In the genomic region with DNA sequence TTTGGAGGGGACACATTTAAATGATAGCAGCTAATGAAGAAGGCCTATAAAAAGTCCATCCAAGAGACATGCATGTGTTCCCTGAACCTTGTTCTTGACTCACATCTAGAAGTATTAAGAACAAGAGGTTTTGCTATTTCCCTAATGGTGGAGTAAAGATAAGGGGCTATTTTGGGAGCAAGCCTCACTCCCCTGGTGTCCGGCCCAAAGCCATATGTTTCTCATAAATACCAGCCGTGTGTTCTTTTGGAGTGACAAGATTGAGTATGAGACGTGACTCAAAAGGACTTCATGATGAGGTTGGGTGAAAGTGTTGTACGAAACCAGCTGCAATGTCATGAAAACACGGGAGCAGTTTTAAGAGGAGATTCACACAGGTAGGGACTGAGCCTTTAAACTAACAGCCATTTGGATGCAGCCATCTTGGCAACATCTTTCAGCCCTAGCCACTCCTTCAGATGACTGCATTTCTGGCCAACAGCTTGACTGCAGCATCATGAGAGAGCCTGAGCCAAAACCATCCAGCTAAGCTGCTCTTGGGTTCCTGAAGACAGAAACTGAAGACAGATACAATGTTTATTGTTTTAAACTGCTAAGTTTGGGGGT, we compare ENCODE assay signal across 31 cellular contexts.
DNase-seq lines count a peak whose midpoint lies in the region; FAIRE-seq and TF ChIP-seq lines count a peak whose summit lies in the region.
"Had no signal": no experiment of that assay in that cellular context is flagged by ENCODE, and none has a peak within 500 bp of the region (broad histone marks: within the 10 kb centered on the region; RNA-seq: fewer than 3 reads in every experiment).

No MANE protein-coding gene starts in this region.

- no peaks in the 10 kb centered on the region for H3K4me1 ChIP-seq in small intestine (ENCODE audit: control insufficient read depth in 2 of 2, insufficient read depth in 1 of 2, low read depth in 1 of 2, low read length in 1 of 2)
- H3K4me1 ChIP-seq: BLaER1 treated with 17β-estradiol and CSF1 and Interleukin-3, amounts not matched to agents 10 nM and 100 nM; right lobe of liver; stomach; uterus had no signal

- no peaks in the 10 kb centered on the region for H3K9me3 ChIP-seq in small intestine (ENCODE audit: control insufficient read depth, low read depth)
- H3K9me3 ChIP-seq: right lobe of liver, uterus had no signal

- H3K36me3 Mint-ChIP-seq in nephron (ENCODE audit: low read depth) (no peaks in the 10 kb centered on the region), HFFc6 (ENCODE audit: low read depth) (peaks cover 4% of the 10 kb centered on the region; the same call in 1 of the 2 replicates)
- H3K36me3 Mint-ChIP-seq: activated naive CD8-positive, alpha-beta T cell treated with anti-CD3 and anti-CD28 coated beads for 36 hours; WTC11 had no signal

- DNase-seq in G401 (ENCODE audit: low spot score) (peak; percentile 59), RPMI7951 (ENCODE audit: low read depth) (peak; percentile 53), fibroblast of peridontal ligament (ENCODE audit: extremely low read depth) (peak; percentile 82), HFFc6 (no peak), Kasumi-1 (lab: John Stamatoyannopoulos, UW) (no peak), small intestine (no peak)
- DNase-seq: activated CD4-positive, alpha-beta T cell treated with anti-CD3 and anti-CD28 coated beads, Interleukin-2, amount 50 U/mL, for 1 hour; activated gamma-delta T cell; activated naive CD8-positive, alpha-beta T cell treated with anti-CD3 and anti-CD28 coated beads for 36 hours; activated T-cell treated with anti-CD3 and anti-CD28 coated beads, Interleukin-2, amount 50 U/mL, for 24 hours; anterior cingulate cortex; dermis blood vessel endothelial cell; DMS53; endodermal cell; HCEC 1CT; NCI-H1417; NCI-H2081; NCI-H226; NCI-H748 treated with DMSO at 0.1 percent for 48 hours; right lobe of liver; stimulated activated CD4-positive, alpha-beta T cell treated with anti-CD3 and anti-CD28 coated beads, Interleukin-12 subunit alpha, Interleukin-12 subunit beta, amount 100 ng/mL, for 4 hours; stimulated activated CD4-positive, alpha-beta T cell treated with anti-CD3 and anti-CD28 coated beads, Interleukin-2, amount 100 ng/mL, for 48 hours; stomach; T-helper 1 cell had no signal

- H3K4me1 Mint-ChIP-seq in nephron = peaks cover 41% of the 10 kb centered on the region
- peaks cover 12% of the 10 kb centered on the region; the same call in 1 of the 2 replicates for H3K4me1 Mint-ChIP-seq in HFFc6 (ENCODE audit: low read depth)
- H3K4me1 Mint-ChIP-seq: activated naive CD8-positive, alpha-beta T cell treated with anti-CD3 and anti-CD28 coated beads for 36 hours had no signal

- H3K27ac Mint-ChIP-seq in nephron (peak overlapping the region in 2 of 3 experiments; percentile 29 to 58), HFFc6 (no peak overlapping the region)
- H3K27ac Mint-ChIP-seq: activated naive CD8-positive, alpha-beta T cell treated with anti-CD3 and anti-CD28 coated beads for 36 hours; activated T-cell treated with anti-CD3 and anti-CD28 coated beads, Interleukin-2, amount 50 U/mL, for 24 hours; endodermal cell; WTC11 had no signal

- no peak for FAIRE-seq in small intestine (lab: Jason Lieb, UNC)
- FAIRE-seq: G401.6 had no signal

- H3K27me3 Mint-ChIP-seq in nephron (ENCODE audit: low read depth) = peaks cover 17% of the 10 kb centered on the region
- H3K27me3 Mint-ChIP-seq in HFFc6 (ENCODE audit: insufficient read depth) = peaks cover 1% of the 10 kb centered on the region; the same call in 1 of the 2 replicates

- no peaks in the 10 kb centered on the region for H3K36me3 ChIP-seq in small intestine (ENCODE audit: control insufficient read depth in 2 of 2, insufficient read depth in 2 of 2, low read length in 2 of 2)
- H3K36me3 ChIP-seq: cardiac muscle cell, right lobe of liver, stomach, uterus had no signal

- in situ Hi-C loops in G401 (cut with HindIII; ENCODE audit: low sequenced_read_pairs) = no loop called here

- no peaks in the 10 kb centered on the region for H3K27me3 ChIP-seq in small intestine (ENCODE audit: control insufficient read depth in 2 of 2, insufficient read depth in 2 of 2, low read length in 2 of 2)
- H3K27me3 ChIP-seq: cardiac muscle cell, right lobe of liver, stomach, uterus had no signal

- WGBS in small intestine, 3 donors = 81 to 88% (median 86%) methylated on average over 5 of the region's 5 CpGs

- no peak overlapping the region for H3K4me3 ChIP-seq in small intestine (ENCODE audit: low read depth in 1 of 2, low read length in 2 of 2)
- H3K4me3 ChIP-seq: BLaER1 treated with 17β-estradiol and CSF1 and Interleukin-3, amounts not matched to agents 10 nM and 100 nM; cardiac muscle cell; right lobe of liver; SK-N-MC; stomach; uterus had no signal

- TF ChIP-seq CTCF in nephron (IDR thresholded peaks at IDR 0.05; ENCODE audit: unreplicated experiment in 3 of 3) (no peak), HFFc6 (IDR thresholded peaks at IDR 0.05) (no peak)

- H3K4me3 Mint-ChIP-seq in nephron (no peak overlapping the region), HFFc6 (no peak overlapping the region)
- H3K4me3 Mint-ChIP-seq: activated naive CD8-positive, alpha-beta T cell treated with anti-CD3 and anti-CD28 coated beads for 36 hours; activated T-cell treated with anti-CD3 and anti-CD28 coated beads, Interleukin-2, amount 50 U/mL, for 24 hours; endodermal cell; WTC11 had no signal

- peaks cover 7% of the 10 kb centered on the region for H3K9me3 Mint-ChIP-seq in nephron
- no peaks in the 10 kb centered on the region for H3K9me3 Mint-ChIP-seq in HFFc6
- H3K9me3 Mint-ChIP-seq: activated naive CD8-positive, alpha-beta T cell treated with anti-CD3 and anti-CD28 coated beads for 36 hours; activated T-cell treated with anti-CD3 and anti-CD28 coated beads, Interleukin-2, amount 50 U/mL, for 24 hours had no signal

- no peak overlapping the region for H3K27ac ChIP-seq in small intestine (ENCODE audit: low read depth in 1 of 2, low read length in 1 of 2)
- H3K27ac ChIP-seq: BLaER1 treated with 17β-estradiol and CSF1 and Interleukin-3, amounts not matched to agents 10 nM and 100 nM; cardiac muscle cell; right lobe of liver; SK-N-MC; stomach had no signal

Comparison
In these comparisons a context has a peak if more than half of its experiments do, and no peak if none do; other contexts are left out.
1. DNase-seq: peak in G401 (single experiment), RPMI7951 (single experiment) and fibroblast of peridontal ligament (single experiment); none in HFFc6 (single experiment), Kasumi-1 (0 of 2) and small intestine (single experiment).